ENCODE assay signal across 31 cellular contexts in the genomic region with DNA sequence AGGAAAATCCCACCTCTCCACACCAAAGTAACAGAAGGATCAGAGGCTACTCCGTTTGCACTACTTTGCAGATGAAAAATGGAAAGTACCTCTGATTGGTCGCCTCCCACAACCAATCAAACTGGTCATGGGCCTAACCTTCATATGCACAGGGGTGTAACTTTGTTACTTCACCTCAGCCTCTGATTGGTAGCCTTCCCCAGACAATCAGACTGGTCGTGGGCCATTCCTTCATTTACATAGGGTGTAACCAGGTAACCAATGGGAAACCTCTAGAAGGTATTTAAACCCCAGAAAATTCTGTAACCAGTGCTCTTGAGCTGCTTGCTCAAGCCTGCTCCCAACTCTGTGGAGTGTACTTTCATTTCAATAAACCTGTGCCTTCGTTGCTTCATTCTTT. TPM values are rescaled to one million over a fixed set of nuclear protein-coding genes. Genes with fewer than 3 reads are reported as not detected.
A peak's percentile ranks its signal among the peaks of the same experiment; 100 is the strongest.
DNase-seq lines count a peak whose midpoint lies in the region; ATAC-seq and TF ChIP-seq lines count a peak whose summit lies in the region.
"Had no signal": no experiment of that assay in that cellular context is flagged by ENCODE, and none has a peak within 500 bp of the region (broad histone marks: within the 10 kb centered on the region; RNA-seq: fewer than 3 reads in every experiment).

No MANE protein-coding gene starts in this region.

- peaks cover 0 to 6% of the 10 kb centered on the region in 2 experiments; a peak in 1 of 4 replicates for H3K4me1 ChIP-seq in HCT116 (ENCODE audit: control insufficient read depth in 1 of 2, insufficient read depth in 2 of 2, low read length in 2 of 2)
- no peaks in the 10 kb centered on the region for H3K4me1 ChIP-seq in mammary epithelial cell (ENCODE audit: insufficient read depth, low read length)
- H3K4me1 ChIP-seq: left lung had no signal

- RAD21 ChIA-PET in HCT116 (lab: Charles Lee; ENCODE audit: low non-redundant PET in 1 of 2, low total read pairs in 2 of 2, uncharacterized antibody in 2 of 2, unreplicated experiment in 2 of 2): no interaction called here

- H3K4me3 ChIP-seq in HCT116 (replicated peaks in 1 of 2; ENCODE audit: low read depth in 1 of 2, low read length in 2 of 2) (no peak overlapping the region), mammary epithelial cell (replicated peaks in 1 of 3; ENCODE audit: insufficient read depth in 1 of 3, low read depth in 2 of 3, low read length in 3 of 3) (no peak overlapping the region)
- H3K4me3 ChIP-seq: left lung had no signal

- BruUV-seq in HCT116 (replicated peaks; lab: Mats Ljungman, UMichigan) (no TSS peak), mammary epithelial cell (replicated peaks; lab: Mats Ljungman, UMichigan) (no TSS peak)

- no peak overlapping the region for H2AFZ ChIP-seq in HCT116 (ENCODE audit: low read depth, low read length, poor library complexity, severe bottlenecking)
- no peak overlapping the region for H2AFZ ChIP-seq in mammary epithelial cell (ENCODE audit: low read depth, low read length)

- CTCF ChIA-PET in HCT116 (lab: Charles Lee) (no interaction called here), mammary epithelial cell (lab: Charles Lee; ENCODE audit: low non-redundant PET) (no interaction called here)

- peak overlapping the region; percentile 17 for H3K4me2 ChIP-seq in HCT116 (ENCODE audit: low read length)
- no peak overlapping the region for H3K4me2 ChIP-seq in mammary epithelial cell (ENCODE audit: insufficient read depth, low read depth, low read length)

- in situ Hi-C loops in mammary epithelial cell (cut with MboI; ENCODE audit: low sequenced_read_pairs in 2 of 2): no loop called here

- peak; percentile 85 for ATAC-seq in HCT116
- ATAC-seq in GM19328 (IDR thresholded peaks at IDR 0.05; ENCODE audit: unreplicated experiment): no peak
- no peak for ATAC-seq in HG02798 (IDR thresholded peaks at IDR 0.05; ENCODE audit: poor library complexity, unreplicated experiment)
- ATAC-seq: left lung; stimulated activated memory B cell treated with anti-CD40 and anti-IgM and Interleukin-4, amounts not matched to agents 10 μg/mL and 1 μg/mL and 100 μg/mL, for 72 hours had no signal

- 61% methylated on average over 4 of the region's 4 CpGs for WGBS in mammary epithelial cell (ENCODE audit: low coverage, missing lambda C conversion rate)

- intact Hi-C loops in HCT116 (cut with micrococcal nuclease) (no loop called here), mammary epithelial cell (cut with micrococcal nuclease) (no loop called here)

- no peak for TF ChIP-seq RAD21 in HCT116 (IDR thresholded peaks at IDR 0.05; ENCODE audit: low read depth)

- H3K79me2 ChIP-seq in HCT116 (ENCODE audit: insufficient read depth, low read length) (no peaks in the 10 kb centered on the region), mammary epithelial cell (ENCODE audit: insufficient read depth, low read length) (no peaks in the 10 kb centered on the region)

- POLR2A ChIA-PET in HCT116 (lab: Charles Lee): interaction anchor here (2.0 kb wide), 1 partner anchor 17 kb away, joined by 8 read pairs; no protein-coding TSS in a partner anchor

- no peaks in the 10 kb centered on the region for H3K9me2 ChIP-seq in HCT116 (ENCODE audit: insufficient read depth)

- dilution Hi-C loops in mammary epithelial cell (cut with HindIII; ENCODE audit: low sequenced_read_pairs): no loop called here

- H4K20me1 ChIP-seq in HCT116 (ENCODE audit: insufficient read depth) (no peaks in the 10 kb centered on the region), mammary epithelial cell (ENCODE audit: insufficient read depth, low read length) (no peaks in the 10 kb centered on the region)

- no peaks in the 10 kb centered on the region for H3K9me3 ChIP-seq in HCT116 (ENCODE audit: control insufficient read depth in 1 of 2, insufficient read depth in 1 of 2, low read depth in 1 of 2, low read length in 2 of 2)
- H3K9me3 ChIP-seq in mammary epithelial cell (replicated peaks; ENCODE audit: insufficient read depth, low read length): no peaks in the 10 kb centered on the region
- H3K9me3 ChIP-seq: left lung had no signal

- H3K36me3 ChIP-seq in HCT116 (ENCODE audit: control insufficient read depth in 1 of 2, insufficient read depth in 2 of 2, low read length in 2 of 2): no peaks in the 10 kb centered on the region
- no peaks in the 10 kb centered on the region for H3K36me3 ChIP-seq in mammary epithelial cell (ENCODE audit: insufficient read depth, low read length)
- H3K36me3 ChIP-seq: left lung had no signal

- TF ChIP-seq CTCF in HCT116 (IDR thresholded peaks at IDR 0.05 in 2 of 3, conservative IDR thresholded peaks at IDR 0.05 in 1 of 3; ENCODE audit: borderline replicate concordance in 1 of 3, insufficient read depth in 1 of 3, low read depth in 2 of 3, low read length in 2 of 3): no peak
- no peak for TF ChIP-seq CTCF in mammary epithelial cell (conservative IDR thresholded peaks at IDR 0.05 in 1 of 2, IDR thresholded peaks at IDR 0.05 in 1 of 2; ENCODE audit: extremely low read depth in 1 of 2, insufficient read depth in 1 of 2, low read depth in 1 of 2, low read length in 2 of 2)

- DNase-seq in NCI-H146 (lab: John Stamatoyannopoulos, UW): peak; percentile 28
- DNase-seq in NCI-H146 treated with DMSO at 0.1 percent for 48 hours (lab: John Stamatoyannopoulos, UW; ENCODE audit: unreplicated experiment): no peak
- DNase-seq in HCT116 (ENCODE audit: low read depth, low spot score): peak; percentile 48
- DNase-seq in OCI-M1 (lab: John Stamatoyannopoulos, UW): peak; percentile 47
- peak; percentile 25 for DNase-seq in mammary epithelial cell
- DNase-seq in dermis blood vessel endothelial cell: no peak
- DNase-seq: 8988T; activated CD4-positive, alpha-beta T cell treated with anti-CD3 and anti-CD28 coated beads for 48 hours; activated gamma-delta T cell treated with Interleukin-2 at 50 U/mL for 16 hours; activated naive CD8-positive, alpha-beta T cell treated with anti-CD3 and anti-CD28 coated beads, Interleukin-2, amount 10 ng/mL, durations not matched to agents 7 days and 5 days; aorta; Calu3; CD4-positive, CD25-positive, alpha-beta regulatory T cell; DND-41; effector CD4-positive, alpha-beta T cell; Kasumi-1; left lung; mesenchymal stem cell; NCI-H1694; NCI-H2171; NCI-H510A; nephron progenitor cell; SHP77; SW 1271; T-helper 9 cell; trophoblast cell had no signal

- H3K9ac ChIP-seq in HCT116 (ENCODE audit: low read length) (no peak overlapping the region), mammary epithelial cell (ENCODE audit: insufficient read depth, low read length) (no peak overlapping the region)

- H3K27me3 ChIP-seq in HCT116 (ENCODE audit: insufficient read depth, low read length) (no peaks in the 10 kb centered on the region), mammary epithelial cell (ENCODE audit: insufficient read depth, low read length) (no peaks in the 10 kb centered on the region)

- no peak for TF ChIP-seq POLR2A in HCT116 (IDR thresholded peaks at IDR 0.05; ENCODE audit: borderline replicate concordance, extremely low read depth, insufficient read depth, insufficient read length)

- H3K27ac ChIP-seq in HCT116 (ENCODE audit: low read depth, low read length) (no peak overlapping the region), mammary epithelial cell (ENCODE audit: insufficient read depth, low read depth, low read length) (no peak overlapping the region)
- H3K27ac ChIP-seq: epithelial cell of prostate, left lung, VCaP had no signal

TF ChIP-seq in HCT116, 20 proteins besides CTCF, POLR2A, EP300 and RAD21:
- TF ChIP-seq CBX3 (IDR thresholded peaks at IDR 0.05; ENCODE audit: low read depth): no peak
- no peak for TF ChIP-seq EGR1 (IDR thresholded peaks at IDR 0.05; ENCODE audit: low read depth)
- no peak for TF ChIP-seq CEBPB (IDR thresholded peaks at IDR 0.05; ENCODE audit: low read depth)
- TF ChIP-seq, protein P1, sequence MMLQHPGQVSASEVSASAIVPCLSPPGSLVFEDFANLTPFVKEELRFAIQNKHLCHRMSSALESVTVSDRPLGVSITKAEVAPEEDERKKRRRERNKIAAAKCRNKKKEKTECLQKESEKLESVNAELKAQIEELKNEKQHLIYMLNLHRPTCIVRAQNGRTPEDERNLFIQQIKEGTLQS (IDR thresholded peaks at IDR 0.05): no peak
- TF ChIP-seq SIN3A (IDR thresholded peaks at IDR 0.05; ENCODE audit: low read depth): no peak
- TF ChIP-seq YY1 (IDR thresholded peaks at IDR 0.05; ENCODE audit: extremely low read depth, insufficient replicate concordance, low read depth, low read length): no peak
- TF ChIP-seq ZFX (IDR thresholded peaks at IDR 0.05): no peak

RNA-seq across cellular contexts. Expression of a gene that starts 39.2 kb away (rescaled TPM):
- total RNA-seq in HCT116 (2021; ENCODE audit: unreplicated experiment): 210 TPM
- 111 and 112 TPM in 2 replicates for polyA plus RNA-seq in HCT116 (2012)
- total RNA-seq in mammary epithelial cell: 100 to 1,000 TPM; 187 to 318 TPM
- polyA plus RNA-seq in mammary epithelial cell: 175 TPM
- 423 TPM for polyA minus RNA-seq in mammary epithelial cell
- 342 TPM in 2 replicates for total RNA-seq in dermis blood vessel endothelial cell

RNA-seq across cellular contexts. Expression of a gene that starts 44.8 kb away (rescaled TPM):
- total RNA-seq in HCT116 (2021; ENCODE audit: unreplicated experiment): 19.6 TPM
- 27.4 and 30.0 TPM in 2 replicates for polyA plus RNA-seq in HCT116 (2012)
- 10 to 100 TPM; 27.3 to 29.5 TPM for total RNA-seq in mammary epithelial cell
- polyA plus RNA-seq in mammary epithelial cell: 51.3 TPM
- polyA minus RNA-seq in mammary epithelial cell: 58.2 TPM
- total RNA-seq in dermis blood vessel endothelial cell: 13.3 and 22.0 TPM in 2 replicates

Comparison
In these comparisons a context has a peak if more than half of its experiments do, and no peak if none do; other contexts are left out.
1. DNase-seq: peak in NCI-H146 (single experiment), HCT116 (single experiment), OCI-M1 (single experiment) and mammary epithelial cell (single experiment); none in NCI-H146 treated with DMSO at 0.1 percent for 48 hours (single experiment) and dermis blood vessel endothelial cell (single experiment).